1 cellular context compared by ENCODE assay signal in genomic region chr12:8034802-8035201, GRCh38.
TF ChIP-seq lines count a peak whose summit lies in the region.

No MANE protein-coding gene starts in this region.

TF ChIP-seq in GM23338, 12 proteins besides CTCF, POLR2A, EP300 and RAD21 (continued from another document):
- TF ChIP-seq ZNF462 (CRISPR knock-in tag; IDR thresholded peaks at IDR 0.05), result no peak
- TF ChIP-seq REST (IDR thresholded peaks at IDR 0.05; ENCODE audit: unreplicated experiment), result no peak
- no peak for TF ChIP-seq EZH2phosphoT487 (IDR thresholded peaks at IDR 0.05; ENCODE audit: unreplicated experiment)
- TF ChIP-seq ZNF331 (CRISPR knock-in tag; IDR thresholded peaks at IDR 0.05; ENCODE audit: low read depth), result no peak
- TF ChIP-seq NANOG (IDR thresholded peaks at IDR 0.05; ENCODE audit: borderline replicate concordance), result no peak
- TF ChIP-seq EZH2 (IDR thresholded peaks at IDR 0.05; ENCODE audit: low read depth, unreplicated experiment), result no peak
- TF ChIP-seq, protein P1, sequence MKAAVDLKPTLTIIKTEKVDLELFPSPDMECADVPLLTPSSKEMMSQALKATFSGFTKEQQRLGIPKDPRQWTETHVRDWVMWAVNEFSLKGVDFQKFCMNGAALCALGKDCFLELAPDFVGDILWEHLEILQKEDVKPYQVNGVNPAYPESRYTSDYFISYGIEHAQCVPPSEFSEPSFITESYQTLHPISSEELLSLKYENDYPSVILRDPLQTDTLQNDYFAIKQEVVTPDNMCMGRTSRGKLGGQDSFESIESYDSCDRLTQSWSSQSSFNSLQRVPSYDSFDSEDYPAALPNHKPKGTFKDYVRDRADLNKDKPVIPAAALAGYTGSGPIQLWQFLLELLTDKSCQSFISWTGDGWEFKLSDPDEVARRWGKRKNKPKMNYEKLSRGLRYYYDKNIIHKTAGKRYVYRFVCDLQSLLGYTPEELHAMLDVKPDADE (IDR thresholded peaks at IDR 0.05), result no peak
